ENCODE assay signal across 27 cellular contexts in the genomic region with DNA sequence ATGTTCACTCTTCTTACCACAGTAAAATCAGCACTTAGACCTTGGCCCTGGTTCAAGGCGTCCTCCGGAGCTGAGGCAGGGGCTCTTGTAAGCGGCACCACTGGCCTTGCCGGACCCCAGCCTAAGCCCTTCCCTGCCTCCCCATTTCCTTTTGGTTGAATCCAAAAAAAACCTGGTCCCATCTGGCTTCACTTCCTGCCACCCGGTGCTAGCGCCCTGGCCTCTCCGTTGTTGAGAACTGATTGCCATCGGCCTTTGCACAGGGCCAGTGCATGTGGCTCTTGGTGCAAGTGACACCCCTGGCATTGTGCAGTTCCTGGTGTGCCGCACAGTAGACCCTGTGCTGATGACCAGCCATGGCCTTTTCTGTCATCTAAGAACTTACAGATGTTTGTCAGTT. TPM values are rescaled to one million over a fixed set of nuclear protein-coding genes. Genes with fewer than 3 reads are reported as not detected.
DNase-seq lines count a peak whose midpoint lies in the region; ATAC-seq, FAIRE-seq and TF ChIP-seq lines count a peak whose summit lies in the region.
"Had no signal": no experiment of that assay in that cellular context is flagged by ENCODE, and none has a peak within 500 bp of the region (broad histone marks: within the 10 kb centered on the region; RNA-seq: fewer than 3 reads in every experiment).

No MANE protein-coding gene starts in this region.

- H4K20me1 ChIP-seq in HepG2 (ENCODE audit: insufficient read depth, low read length): no peaks in the 10 kb centered on the region

- TF ChIP-seq EP300 in HepG2 (IDR thresholded peaks at IDR 0.05; ENCODE audit: low read depth in 2 of 2, low read length in 2 of 2) (no peak), HepG2 (CRISPR knock-in tag; IDR thresholded peaks at IDR 0.05; ENCODE audit: borderline replicate concordance) (no peak)

- TF ChIP-seq CTCF in HepG2 (CRISPR knock-in tag; IDR thresholded peaks at IDR 0.05) (no peak), right lobe of liver (IDR thresholded peaks at IDR 0.05) (no peak), RWPE2 (IDR thresholded peaks at IDR 0.05; ENCODE audit: poor library complexity, severe bottlenecking) (no peak), kidney (IDR thresholded peaks at IDR 0.05; ENCODE audit: borderline replicate concordance, extremely low read depth, insufficient read depth) (no peak)

- H3K27ac ChIP-seq in HepG2 (ENCODE audit: extremely low read length, insufficient read depth, low read length) (no peak overlapping the region), right lobe of liver (no peak overlapping the region), RWPE2 (ENCODE audit: poor library complexity, severe bottlenecking) (no peak overlapping the region), kidney (ENCODE audit: low read depth in 2 of 2, low read length in 2 of 2) (no peak overlapping the region)
- H3K27ac ChIP-seq: A549 had no signal

- no peaks in the 10 kb centered on the region for H3K79me2 ChIP-seq in HepG2 (ENCODE audit: insufficient read depth, low read length)

- ATAC-seq in HepG2 (peak; percentile 20; the same call in 1 of the 3 replicates), right lobe of liver (no peak), RWPE2 (ENCODE audit: low read depth) (no peak), GM19395 (IDR thresholded peaks at IDR 0.05; ENCODE audit: unreplicated experiment) (no peak)
- ATAC-seq: A549, GM12878, GM23338, HCT116 had no signal

- CTCF ChIA-PET in HepG2 (lab: Yijun Ruan, JAX; ENCODE audit: low intra/inter-chr PET ratio, low total read pairs): no interaction called here

- no peak overlapping the region for H3K4me2 ChIP-seq in HepG2 (ENCODE audit: low read depth, low read length)
- H3K4me2 ChIP-seq: A549, GM23338 had no signal

- no peak overlapping the region for H2AFZ ChIP-seq in HepG2 (ENCODE audit: low read length)
- H2AFZ ChIP-seq: GM23338 had no signal

- H3K9me3 ChIP-seq in HepG2 (ENCODE audit: low read length) (no peaks in the 10 kb centered on the region), right lobe of liver (no peaks in the 10 kb centered on the region), RWPE2 (ENCODE audit: severe bottlenecking) (no peaks in the 10 kb centered on the region), kidney (ENCODE audit: control insufficient read depth in 1 of 2, low read length in 2 of 2) (no peaks in the 10 kb centered on the region)
- H3K9me3 ChIP-seq: A549; BE2C; BLaER1 treated with 17β-estradiol and CSF1 and Interleukin-3, amounts not matched to agents 10 nM and 100 nM had no signal

- no peaks in the 10 kb centered on the region for H3K27me3 ChIP-seq in HepG2 (ENCODE audit: control insufficient read depth in 1 of 2, insufficient read depth in 2 of 2, low read length in 2 of 2)
- no peaks in the 10 kb centered on the region for H3K27me3 ChIP-seq in right lobe of liver
- no peaks in the 10 kb centered on the region for H3K27me3 ChIP-seq in RWPE2 (ENCODE audit: insufficient read depth, poor library complexity, severe bottlenecking)
- H3K27me3 ChIP-seq: BE2C; BLaER1 treated with 17β-estradiol and CSF1 and Interleukin-3, amounts not matched to agents 10 nM and 100 nM had no signal

- FAIRE-seq in HepG2 (lab: Jason Lieb, UNC) (no peak), kidney (lab: Jason Lieb, UNC) (no peak)
- FAIRE-seq: A549, D721Med, GM12878, GM19239 had no signal

- TF ChIP-seq RAD21 in HepG2 (CRISPR knock-in tag; IDR thresholded peaks at IDR 0.05): no peak

- POLR2A ChIA-PET in HepG2 (lab: Yijun Ruan, JAX): no interaction called here

- TF ChIP-seq POLR2A in HepG2 (IDR thresholded peaks at IDR 0.05; ENCODE audit: insufficient read depth in 1 of 2, low read depth in 2 of 2, low read length in 2 of 2) (no peak), right lobe of liver (IDR thresholded peaks at IDR 0.05) (no peak)

- peaks cover 78 to 98% of the 10 kb centered on the region in 2 experiments for H3K36me3 ChIP-seq in HepG2 (replicated peaks in 1 of 2; ENCODE audit: control insufficient read depth in 1 of 2, insufficient read depth in 2 of 2, low read length in 2 of 2)
- H3K36me3 ChIP-seq in right lobe of liver: peaks cover 0 to 75% (median 36%) of the 10 kb centered on the region in 4 donors
- peaks cover 99% of the 10 kb centered on the region for H3K36me3 ChIP-seq in RWPE2 (ENCODE audit: low read depth)
- H3K36me3 ChIP-seq in kidney (ENCODE audit: control insufficient read depth in 1 of 2, insufficient read depth in 2 of 2, low read length in 2 of 2): peaks cover 48 to 85% of the 10 kb centered on the region in 2 donors

- H3K4me3 ChIP-seq in HepG2 (replicated peaks in 1 of 3; ENCODE audit: insufficient read depth in 1 of 3, low read depth in 2 of 3, low read length in 3 of 3) (no peak overlapping the region), right lobe of liver (no peak overlapping the region), RWPE2 (ENCODE audit: severe bottlenecking) (no peak overlapping the region), kidney (ENCODE audit: low read length in 2 of 2) (no peak overlapping the region)
- H3K4me3 ChIP-seq: A549; BLaER1 treated with 17β-estradiol and CSF1 and Interleukin-3, amounts not matched to agents 10 nM and 100 nM; GM12878; GM23338 had no signal

- DNase-seq in HepG2 (ENCODE audit: low spot score) (no peak), right lobe of liver (no peak), RWPE2 (ENCODE audit: low spot score) (peak; percentile 71), kidney (peak; percentile 15), NOMO-1 (lab: John Stamatoyannopoulos, UW; ENCODE audit: unreplicated experiment in 2 of 2) (no peak), midbrain (lab: John Stamatoyannopoulos, UW) (no peak)
- DNase-seq: 8988T; ACHN; AML-193; BE2C; CD4-positive, alpha-beta T cell; CD8-positive, alpha-beta memory T cell; DMS 273 treated with DMSO at 0.1 percent for 48 hours; DMS79; EL; GDM1; H9 had no signal

- no TSS peak for BruUV-seq in HepG2 (replicated peaks; lab: Mats Ljungman, UMichigan)

- in situ Hi-C loops in HepG2 (cut with HindIII; ENCODE audit: extremely low pct_ligation_motif_present, low pct_unique_long_range_greater_than_20kb): no loop called here

- H3K4me1 ChIP-seq in HepG2 (ENCODE audit: insufficient read depth, low read length) (no peaks in the 10 kb centered on the region), right lobe of liver (no peaks in the 10 kb centered on the region), RWPE2 (ENCODE audit: insufficient read depth, poor library complexity, severe bottlenecking) (no peaks in the 10 kb centered on the region), kidney (ENCODE audit: control insufficient read depth in 1 of 2, insufficient read depth in 1 of 2, low read depth in 1 of 2, low read length in 2 of 2) (no peaks in the 10 kb centered on the region)
- H3K4me1 ChIP-seq: A549, BE2C had no signal

- WGBS in HepG2 (ENCODE audit: low lambda C conversion rate): 99% methylated on average over 9 of the region's 9 CpGs
- WGBS in right lobe of liver (ENCODE audit: insufficient coverage, low coverage, low lambda C conversion rate, missing lambda C conversion rate): 100% methylated on average over 1 of the region's 9 CpGs

- H3K9ac ChIP-seq in HepG2 (ENCODE audit: insufficient read depth, low read depth, low read length): no peak overlapping the region
- no peak overlapping the region for H3K9ac ChIP-seq in kidney (ENCODE audit: low read length in 2 of 2)

- intact Hi-C loops in HepG2 (cut with micrococcal nuclease; ENCODE audit: unreplicated experiment) (no loop called here), right lobe of liver (cut with DNase I) (no loop called here), kidney (cut with DNase I) (no loop called here)

RNA-seq across cellular contexts. Expression of gene RBM38, which starts 19.0 kb away (rescaled TPM):
- total RNA-seq in HepG2 (2016; rRNA removed; fragmentation: Illumina TruSeq; extraction: Trizol): 29.6 and 34.2 TPM in 2 replicates
- 29.5 and 32.8 TPM in 2 replicates for total RNA-seq in HepG2 (2016; cell fraction: cytosol; rRNA removed; fragmentation: Illumina TruSeq; extraction: Trizol; ENCODE audit: low read depth)
- total RNA-seq in HepG2 (2016; cell fraction: insoluble cytoplasmic fraction; rRNA removed; fragmentation: Illumina TruSeq; extraction: Trizol): 24.0 and 34.3 TPM in 2 replicates
- 69.5 and 80.5 TPM in 2 replicates for total RNA-seq in HepG2 (2016; cell fraction: membrane; rRNA removed; fragmentation: Illumina TruSeq; extraction: Trizol)
- 16.2 and 19.5 TPM in 2 replicates for total RNA-seq in HepG2 (2016; cell fraction: nucleus; rRNA removed; fragmentation: Illumina TruSeq; extraction: Trizol)
- polyA plus RNA-seq in HepG2 (2011; rRNA removed): 24.2 and 30.0 TPM in 2 replicates
- polyA plus RNA-seq in HepG2 (2011; cell fraction: cytosol; rRNA removed): 25.8 and 35.6 TPM in 2 replicates
- 24.4 and 25.9 TPM in 2 replicates for polyA plus RNA-seq in HepG2 (2011; cell fraction: nucleus; rRNA removed)
- 13.9 and 24.8 TPM in 2 replicates for polyA plus RNA-seq in HepG2 (2012)
- 44.0 and 53.1 TPM in 2 replicates for polyA plus RNA-seq in HepG2 (2016; cell fraction: cytosol; fragmentation: Illumina TruSeq; extraction: Trizol; ENCODE audit: low read depth)
- polyA plus RNA-seq in HepG2 (2016; cell fraction: insoluble cytoplasmic fraction; fragmentation: Illumina TruSeq; extraction: Trizol; ENCODE audit: low read depth): 40.7 and 50.0 TPM in 2 replicates
- polyA plus RNA-seq in HepG2 (2016; cell fraction: membrane; fragmentation: Illumina TruSeq; extraction: Trizol; ENCODE audit: low read depth): 80.4 and 89.1 TPM in 2 replicates
- 34.0 and 39.8 TPM in 2 replicates for polyA plus RNA-seq in HepG2 (2016; cell fraction: nucleus; fragmentation: Illumina TruSeq; extraction: Trizol; ENCODE audit: insufficient read depth, low read depth)
- polyA minus RNA-seq in HepG2 (2011; rRNA and poly(A)+ RNA removed; ENCODE audit: low replicate concordance): 9.8 and 33.7 TPM in 2 replicates
- polyA minus RNA-seq in HepG2 (2011; cell fraction: cytosol; rRNA and poly(A)+ RNA removed): 16.2 and 17.4 TPM in 2 replicates
- polyA minus RNA-seq in HepG2 (2011; cell fraction: nucleus; rRNA and poly(A)+ RNA removed): 6.2 and 7.1 TPM in 2 replicates
- 10 to 100 TPM in 3 of 6 experiments, 1 to 10 TPM in 3; 3.9 to 16.9 (median 9.6) TPM for total RNA-seq in right lobe of liver
- 16.8 TPM for total RNA-seq in kidney
- 18.0 TPM for polyA plus RNA-seq in kidney (ENCODE audit: insufficient read depth, low read depth, low replicate concordance)

RNA-seq across cellular contexts. Expression of gene RAE1, which starts 21.1 kb away (rescaled TPM):
- total RNA-seq in HepG2 (2016; rRNA removed; fragmentation: Illumina TruSeq; extraction: Trizol): 72.9 and 84.7 TPM in 2 replicates
- 7.0 TPM in 2 replicates for total RNA-seq in HepG2 (2016; cell fraction: cytosol; rRNA removed; fragmentation: Illumina TruSeq; extraction: Trizol; ENCODE audit: low read depth)
- total RNA-seq in HepG2 (2016; cell fraction: insoluble cytoplasmic fraction; rRNA removed; fragmentation: Illumina TruSeq; extraction: Trizol): 69.1 and 75.0 TPM in 2 replicates
- 12.7 and 13.6 TPM in 2 replicates for total RNA-seq in HepG2 (2016; cell fraction: membrane; rRNA removed; fragmentation: Illumina TruSeq; extraction: Trizol)
- 52.3 and 56.5 TPM in 2 replicates for total RNA-seq in HepG2 (2016; cell fraction: nucleus; rRNA removed; fragmentation: Illumina TruSeq; extraction: Trizol)
- 29.2 and 36.1 TPM in 2 replicates for polyA plus RNA-seq in HepG2 (2011; rRNA removed)
- polyA plus RNA-seq in HepG2 (2011; cell fraction: cytosol; rRNA removed): 38.8 and 67.0 TPM in 2 replicates
- 104 and 106 TPM in 2 replicates for polyA plus RNA-seq in HepG2 (2011; cell fraction: nucleus; rRNA removed)
- polyA plus RNA-seq in HepG2 (2012): 40.7 and 46.9 TPM in 2 replicates
- 5.7 and 6.3 TPM in 2 replicates for polyA plus RNA-seq in HepG2 (2016; cell fraction: cytosol; fragmentation: Illumina TruSeq; extraction: Trizol; ENCODE audit: low read depth)
- 85.9 and 97.1 TPM in 2 replicates for polyA plus RNA-seq in HepG2 (2016; cell fraction: insoluble cytoplasmic fraction; fragmentation: Illumina TruSeq; extraction: Trizol; ENCODE audit: low read depth)
- polyA plus RNA-seq in HepG2 (2016; cell fraction: membrane; fragmentation: Illumina TruSeq; extraction: Trizol; ENCODE audit: low read depth): 6.4 and 8.4 TPM in 2 replicates
- polyA plus RNA-seq in HepG2 (2016; cell fraction: nucleus; fragmentation: Illumina TruSeq; extraction: Trizol; ENCODE audit: insufficient read depth, low read depth): 70.0 and 74.0 TPM in 2 replicates
- 47.5 and 58.8 TPM in 2 replicates for polyA minus RNA-seq in HepG2 (2011; rRNA and poly(A)+ RNA removed; ENCODE audit: low replicate concordance)
- 20.8 and 32.8 TPM in 2 replicates for polyA minus RNA-seq in HepG2 (2011; cell fraction: cytosol; rRNA and poly(A)+ RNA removed)
- 119 and 124 TPM in 2 replicates for polyA minus RNA-seq in HepG2 (2011; cell fraction: nucleus; rRNA and poly(A)+ RNA removed)
- total RNA-seq in right lobe of liver: 10 to 100 TPM in 4 of 6 experiments, 1 to 10 TPM in 2; 8.6 to 22.1 (median 11.1) TPM
- total RNA-seq in kidney: 19.5 TPM
- 26.3 TPM for polyA plus RNA-seq in kidney (ENCODE audit: insufficient read depth, low read depth, low replicate concordance)

RNA-seq across cellular contexts. Expression of gene SPO11, which starts 42.6 kb away (rescaled TPM):
- total RNA-seq in HepG2 (2016; rRNA removed; fragmentation: Illumina TruSeq; extraction: Trizol): not detected in 2 replicates
- not detected in 2 replicates for total RNA-seq in HepG2 (2016; cell fraction: cytosol; rRNA removed; fragmentation: Illumina TruSeq; extraction: Trizol; ENCODE audit: low read depth)
- not detected in 2 replicates for total RNA-seq in HepG2 (2016; cell fraction: insoluble cytoplasmic fraction; rRNA removed; fragmentation: Illumina TruSeq; extraction: Trizol)
- not detected in 2 replicates for total RNA-seq in HepG2 (2016; cell fraction: membrane; rRNA removed; fragmentation: Illumina TruSeq; extraction: Trizol)
- not detected in 2 replicates for total RNA-seq in HepG2 (2016; cell fraction: nucleus; rRNA removed; fragmentation: Illumina TruSeq; extraction: Trizol)
- not detected in 2 replicates for polyA plus RNA-seq in HepG2 (2011; rRNA removed)
- polyA plus RNA-seq in HepG2 (2011; cell fraction: cytosol; rRNA removed): not detected in 2 replicates
- polyA plus RNA-seq in HepG2 (2011; cell fraction: nucleus; rRNA removed): not detected in 2 replicates
- polyA plus RNA-seq in HepG2 (2012): not detected in 2 replicates
- not detected in 2 replicates for polyA plus RNA-seq in HepG2 (2016; cell fraction: cytosol; fragmentation: Illumina TruSeq; extraction: Trizol; ENCODE audit: low read depth)
- not detected in 2 replicates for polyA plus RNA-seq in HepG2 (2016; cell fraction: insoluble cytoplasmic fraction; fragmentation: Illumina TruSeq; extraction: Trizol; ENCODE audit: low read depth)
- polyA plus RNA-seq in HepG2 (2016; cell fraction: membrane; fragmentation: Illumina TruSeq; extraction: Trizol; ENCODE audit: low read depth): not detected in 2 replicates
- not detected in 2 replicates for polyA plus RNA-seq in HepG2 (2016; cell fraction: nucleus; fragmentation: Illumina TruSeq; extraction: Trizol; ENCODE audit: insufficient read depth, low read depth)
- polyA minus RNA-seq in HepG2 (2011; rRNA and poly(A)+ RNA removed; ENCODE audit: low replicate concordance): not detected in 2 replicates
- polyA minus RNA-seq in HepG2 (2011; cell fraction: cytosol; rRNA and poly(A)+ RNA removed): not detected in 2 replicates
- not detected in 2 replicates for polyA minus RNA-seq in HepG2 (2011; cell fraction: nucleus; rRNA and poly(A)+ RNA removed)
- total RNA-seq in right lobe of liver: not detected
- total RNA-seq in kidney: not detected
- polyA plus RNA-seq in kidney (ENCODE audit: insufficient read depth, low read depth, low replicate concordance): not detected
- total RNA-seq: CD4-positive, alpha-beta T cell; CD8-positive, alpha-beta memory T cell; GM12878; GM23338; H4; H9 had no signal
- polyA plus RNA-seq: A549; CD14-positive monocyte; CD8-positive, alpha-beta memory T cell; GM12878; GM23338 had no signal

Comparison
In these comparisons a context has a peak if more than half of its experiments do, and no peak if none do; other contexts are left out.
1. DNase-seq: peak in RWPE2 (single experiment) and kidney (single experiment); none in HepG2 (single experiment), right lobe of liver (0 of 3), NOMO-1 (0 of 2) and midbrain (single experiment).